ENCODE assay signal across 9 cellular contexts in genomic region chr5:132086277-132086794, GRCh38. TPM values are rescaled to one million over a fixed set of nuclear protein-coding genes. Genes with fewer than 3 reads are reported as not detected.
DNase-seq lines count a peak whose midpoint lies in the region; ATAC-seq and TF ChIP-seq lines count a peak whose summit lies in the region.
"Had no signal": no experiment of that assay in that cellular context is flagged by ENCODE, and none has a peak within 500 bp of the region (broad histone marks: within the 10 kb centered on the region; RNA-seq: fewer than 3 reads in every experiment).

No MANE protein-coding gene starts in this region.

- peaks cover 6% of the 10 kb centered on the region for H3K27me3 Mint-ChIP-seq in endothelial cell (ENCODE audit: unreplicated experiment)
- H3K27me3 Mint-ChIP-seq in activated CD8-positive, alpha-beta memory T cell treated with anti-CD3 and anti-CD28 coated beads, Interleukin-2, amount 10 ng/mL, durations not matched to agents 7 days and 5 days = no peaks in the 10 kb centered on the region

- CTCF ChIA-PET in activated CD8-positive, alpha-beta memory T cell treated with anti-CD3 and anti-CD28 coated beads, Interleukin-2, amount 10 ng/mL, durations not matched to agents 7 days and 5 days (lab: Charles Lee) = interaction anchor here (0.9 to 2.3 kb wide), 4 partner anchors 11 to 22 kb away, joined by 3 to 11 read pairs (median 4); partner anchors contain the start of gene CSF2

- no peaks in the 10 kb centered on the region for H3K36me3 Mint-ChIP-seq in endothelial cell (ENCODE audit: low read depth, unreplicated experiment)
- H3K36me3 Mint-ChIP-seq in activated CD8-positive, alpha-beta memory T cell treated with anti-CD3 and anti-CD28 coated beads, Interleukin-2, amount 10 ng/mL, durations not matched to agents 7 days and 5 days = peaks cover 2% of the 10 kb centered on the region

- peaks cover 13% of the 10 kb centered on the region for H3K4me1 Mint-ChIP-seq in endothelial cell (ENCODE audit: unreplicated experiment)
- H3K4me1 Mint-ChIP-seq in activated CD8-positive, alpha-beta memory T cell treated with anti-CD3 and anti-CD28 coated beads, Interleukin-2, amount 10 ng/mL, durations not matched to agents 7 days and 5 days = peaks cover 53% of the 10 kb centered on the region

- ATAC-seq in RWPE2 (ENCODE audit: low read depth) (peak; percentile 90), GM21526 (IDR thresholded peaks at IDR 0.05; ENCODE audit: low FRiP score, unreplicated experiment) (no peak)
- ATAC-seq in activated CD8-positive, alpha-beta memory T cell treated with anti-CD3 and anti-CD28 coated beads, Interleukin-2, amount 10 ng/mL, durations not matched to agents 7 days and 5 days = no peak

- H3K9me3 ChIP-seq in RWPE2 (ENCODE audit: severe bottlenecking) = no peaks in the 10 kb centered on the region

- no peaks in the 10 kb centered on the region for H3K9me3 Mint-ChIP-seq in endothelial cell (ENCODE audit: unreplicated experiment)
- H3K9me3 Mint-ChIP-seq in activated CD8-positive, alpha-beta memory T cell treated with anti-CD3 and anti-CD28 coated beads, Interleukin-2, amount 10 ng/mL, durations not matched to agents 7 days and 5 days (ENCODE audit: low read depth) = no peaks in the 10 kb centered on the region

- no peaks in the 10 kb centered on the region for H3K36me3 ChIP-seq in RWPE2 (ENCODE audit: low read depth)

- peak overlapping the region; percentile 63 for H3K27ac ChIP-seq in RWPE2 (ENCODE audit: poor library complexity, severe bottlenecking)

- TF ChIP-seq CTCF in RWPE2 (IDR thresholded peaks at IDR 0.05; ENCODE audit: poor library complexity, severe bottlenecking) (no peak), fibroblast of pulmonary artery (IDR thresholded peaks at IDR 0.05; ENCODE audit: low read length, missing control alignments) (no peak), endothelial cell (IDR thresholded peaks at IDR 0.05; ENCODE audit: unreplicated experiment) (no peak)

- no peak overlapping the region for H3K4me3 Mint-ChIP-seq in endothelial cell (ENCODE audit: unreplicated experiment)
- H3K4me3 Mint-ChIP-seq in activated CD8-positive, alpha-beta memory T cell treated with anti-CD3 and anti-CD28 coated beads, Interleukin-2, amount 10 ng/mL, durations not matched to agents 7 days and 5 days = no peak overlapping the region

- no peak overlapping the region for H3K27ac Mint-ChIP-seq in endothelial cell (ENCODE audit: unreplicated experiment)
- no peak overlapping the region for H3K27ac Mint-ChIP-seq in activated CD8-positive, alpha-beta memory T cell treated with anti-CD3 and anti-CD28 coated beads, Interleukin-2, amount 10 ng/mL, durations not matched to agents 7 days and 5 days

- DNase-seq in GOT3 (lab: John Stamatoyannopoulos, UW) (peak; percentile 44), RWPE2 (ENCODE audit: low spot score) (peak; percentile 95), fibroblast of pulmonary artery (ENCODE audit: low read depth) (peak; percentile 99), skeletal muscle cell (ENCODE audit: low read depth) (peak; percentile 81), endothelial cell (ENCODE audit: low spot score) (no peak)
- no peak for DNase-seq in activated CD8-positive, alpha-beta memory T cell treated with anti-CD3 and anti-CD28 coated beads, Interleukin-2, amount 10 ng/mL, durations not matched to agents 7 days and 5 days
- DNase-seq in activated CD8-positive, alpha-beta memory T cell treated with anti-CD3 and anti-CD28 coated beads, Interleukin-2, amount 50 U/mL, for 4 hours = no peak
- DNase-seq: KG1 had no signal

- H3K4me3 ChIP-seq in RWPE2 (ENCODE audit: severe bottlenecking) (no peak overlapping the region), fibroblast of pulmonary artery (replicated peaks; ENCODE audit: low read depth, low read length) (no peak overlapping the region), skeletal muscle cell (ENCODE audit: low read depth, low read length) (no peak overlapping the region)

- peaks cover 30% of the 10 kb centered on the region for H3K4me1 ChIP-seq in RWPE2 (ENCODE audit: insufficient read depth, poor library complexity, severe bottlenecking)

- no peaks in the 10 kb centered on the region for H3K27me3 ChIP-seq in RWPE2 (ENCODE audit: insufficient read depth, poor library complexity, severe bottlenecking)

RNA-seq across cellular contexts. Expression of gene CSF2, which starts 12.7 kb away (rescaled TPM):
- not detected for total RNA-seq in endothelial cell (ENCODE audit: unreplicated experiment)
- total RNA-seq in activated CD8-positive, alpha-beta memory T cell treated with anti-CD3 and anti-CD28 coated beads, Interleukin-2, amount 10 ng/mL, durations not matched to agents 7 days and 5 days = 100 to 1,000 TPM in 1 of 2 experiments, 1 to 10 TPM in 1; 4.9 to 164 TPM

RNA-seq across cellular contexts. Expression of gene IL3, which starts 25.9 kb away (rescaled TPM):
- total RNA-seq in endothelial cell (ENCODE audit: unreplicated experiment) = not detected
- total RNA-seq in activated CD8-positive, alpha-beta memory T cell treated with anti-CD3 and anti-CD28 coated beads, Interleukin-2, amount 10 ng/mL, durations not matched to agents 7 days and 5 days = 1 to 10 TPM in 1 of 2 experiments, under 1 TPM in 1; 0.47 to 1.5 TPM

Comparison
In these comparisons a context has a peak if more than half of its experiments do, and no peak if none do; other contexts are left out.
1. DNase-seq: peak in GOT3 (single experiment), RWPE2 (single experiment), fibroblast of pulmonary artery (single experiment) and skeletal muscle cell (single experiment); none in endothelial cell (single experiment), activated CD8-positive, alpha-beta memory T cell treated with anti-CD3 and anti-CD28 coated beads, Interleukin-2, amount 10 ng/mL, durations not matched to agents 7 days and 5 days (single experiment) and activated CD8-positive, alpha-beta memory T cell treated with anti-CD3 and anti-CD28 coated beads, Interleukin-2, amount 50 U/mL, for 4 hours (single experiment).